In genomic region chr1:166703726-166704220, GRCh38 we compare ENCODE assay signal across 25 cellular contexts.
"Had no signal": no experiment of that assay in that cellular context is flagged by ENCODE, and none has a peak within 500 bp of the region (broad histone marks: within the 10 kb centered on the region; RNA-seq: fewer than 3 reads in every experiment).

No MANE protein-coding gene starts in this region.

- H3K36me3 Mint-ChIP-seq: memory B cell; mesothelial cell of epicardium; natural killer cell treated with Interleukin-12 subunit alpha and Interleukin-12 subunit beta and Interleukin-15 and Interleukin-18, amount 100 ng/mL, for 72 hours; stimulated activated memory B cell treated with anti-CD40 and anti-IgM and Interleukin-4, amounts not matched to agents 10 μg/mL and 1 μg/mL and 100 μg/mL, for 72 hours had no signal

- H3K9me3 ChIP-seq: esophagus squamous epithelium, gastroesophageal sphincter, left ventricle myocardium inferior, lower lobe of right lung, pancreas, prostate gland, right lobe of liver, tibial artery, upper lobe of right lung, vagina had no signal

- H3K36me3 ChIP-seq: esophagus squamous epithelium, gastroesophageal sphincter, left ventricle myocardium inferior, lower lobe of right lung, pancreas, prostate gland, right lobe of liver, tibial artery, upper lobe of right lung, vagina had no signal

- H3K9me3 Mint-ChIP-seq: dendritic cell treated with granulocyte-macrophage colony-stimulating factor and Interleukin-4, amounts not matched to agents 40 ng/mL and 50 ng/mL, for 4 days; effector memory CD8-positive, alpha-beta T cell; natural killer cell treated with Interleukin-12 subunit alpha and Interleukin-12 subunit beta and Interleukin-15 and Interleukin-18, amount 100 ng/mL, for 72 hours; stimulated activated memory B cell treated with anti-CD40 and anti-IgM and Interleukin-4, amounts not matched to agents 10 μg/mL and 1 μg/mL and 100 μg/mL, for 72 hours; stimulated activated naive CD8-positive, alpha-beta T cell treated with anti-CD3 and anti-CD28 coated beads, Interleukin-15, Interleukin-2, amounts not matched to agents 100 ng/mL and 50 ng/mL, for 24 hours had no signal

- ATAC-seq: effector memory CD8-positive, alpha-beta T cell; gastroesophageal sphincter; left cardiac atrium; lower lobe of right lung; natural killer cell treated with Interleukin-12 subunit alpha and Interleukin-12 subunit beta and Interleukin-15 and Interleukin-18, amount 100 ng/mL, for 72 hours; pancreas; right lobe of liver; stimulated activated memory B cell treated with anti-CD40 and anti-IgM and Interleukin-4, amounts not matched to agents 10 μg/mL and 1 μg/mL and 100 μg/mL, for 72 hours; upper lobe of right lung had no signal

- H3K27ac ChIP-seq: esophagus squamous epithelium, gastroesophageal sphincter, hepatocyte, left ventricle myocardium inferior, lower lobe of right lung, pancreas, prostate gland, right lobe of liver, tibial artery, upper lobe of right lung, vagina had no signal

- H3K4me3 ChIP-seq: esophagus squamous epithelium, gastroesophageal sphincter, hepatocyte, left ventricle myocardium inferior, lower lobe of right lung, pancreas, prostate gland, right lobe of liver, tibial artery, upper lobe of right lung, vagina had no signal

- DNase-seq: effector memory CD8-positive, alpha-beta T cell; esophagus squamous epithelium; foreskin fibroblast; glutamatergic neuron; kidney; left cardiac atrium; left ventricle myocardium inferior; lower lobe of right lung; occipital lobe; pancreas; retina; right lobe of liver; stimulated activated CD4-positive, alpha-beta T cell treated with anti-CD3 and anti-CD28 coated beads, Interleukin-4, amount 100 ng/mL, for 1 hour; tibial artery; upper lobe of right lung had no signal

- H3K4me3 Mint-ChIP-seq: dendritic cell treated with granulocyte-macrophage colony-stimulating factor and Interleukin-4, amounts not matched to agents 40 ng/mL and 50 ng/mL, for 4 days; effector memory CD8-positive, alpha-beta T cell; memory B cell; mesothelial cell of epicardium; natural killer cell treated with Interleukin-12 subunit alpha and Interleukin-12 subunit beta and Interleukin-15 and Interleukin-18, amount 100 ng/mL, for 72 hours; stimulated activated memory B cell treated with anti-CD40 and anti-IgM and Interleukin-4, amounts not matched to agents 10 μg/mL and 1 μg/mL and 100 μg/mL, for 72 hours; stimulated activated naive CD8-positive, alpha-beta T cell treated with anti-CD3 and anti-CD28 coated beads, Interleukin-15, Interleukin-2, amounts not matched to agents 100 ng/mL and 50 ng/mL, for 24 hours had no signal

- H3K79me2 ChIP-seq: hepatocyte had no signal

- H3K27me3 Mint-ChIP-seq: dendritic cell treated with granulocyte-macrophage colony-stimulating factor and Interleukin-4, amounts not matched to agents 40 ng/mL and 50 ng/mL, for 4 days had no signal

- H3K4me1 Mint-ChIP-seq: stimulated activated memory B cell treated with anti-CD40 and anti-IgM and Interleukin-4, amounts not matched to agents 10 μg/mL and 1 μg/mL and 100 μg/mL, for 72 hours had no signal

- H3K4me1 ChIP-seq: esophagus squamous epithelium, gastroesophageal sphincter, left ventricle myocardium inferior, lower lobe of right lung, pancreas, prostate gland, right lobe of liver, tibial artery, upper lobe of right lung, vagina had no signal

- H3K4me2 ChIP-seq: hepatocyte had no signal

- H2AFZ ChIP-seq: hepatocyte had no signal

- H3K27ac Mint-ChIP-seq: dendritic cell treated with granulocyte-macrophage colony-stimulating factor and Interleukin-4, amounts not matched to agents 40 ng/mL and 50 ng/mL, for 4 days; effector memory CD8-positive, alpha-beta T cell; memory B cell; mesothelial cell of epicardium; natural killer cell treated with Interleukin-12 subunit alpha and Interleukin-12 subunit beta and Interleukin-15 and Interleukin-18, amount 100 ng/mL, for 72 hours; stimulated activated memory B cell treated with anti-CD40 and anti-IgM and Interleukin-4, amounts not matched to agents 10 μg/mL and 1 μg/mL and 100 μg/mL, for 72 hours; stimulated activated naive CD8-positive, alpha-beta T cell treated with anti-CD3 and anti-CD28 coated beads, Interleukin-15, Interleukin-2, amounts not matched to agents 100 ng/mL and 50 ng/mL, for 24 hours had no signal

- H3K27me3 ChIP-seq: hepatocyte, pancreas, right lobe of liver, tibial artery, upper lobe of right lung, vagina had no signal
